In the genomic region with DNA sequence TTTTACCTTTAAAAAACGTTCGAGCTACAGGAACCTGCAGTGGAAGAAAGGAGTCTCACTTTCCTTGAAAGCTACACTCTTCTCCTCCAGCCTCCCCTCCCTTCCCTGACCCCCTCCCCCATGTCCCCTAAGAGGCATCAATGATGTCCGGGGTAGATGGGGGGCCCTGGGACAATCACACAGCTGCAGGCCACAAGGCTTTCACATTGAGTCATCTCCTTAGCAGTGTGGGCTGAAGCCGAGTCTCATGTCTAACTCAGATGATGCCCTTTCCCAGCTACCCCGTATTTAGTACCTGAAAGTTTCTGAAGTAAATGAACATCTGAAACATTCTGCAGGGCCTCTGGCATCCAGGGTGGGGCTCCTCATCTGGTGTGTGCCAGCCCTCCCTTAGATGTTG, we compare ENCODE assay signal across 10 cellular contexts. TPM values are rescaled to one million over a fixed set of nuclear protein-coding genes. Genes with fewer than 3 reads are reported as not detected.
DNase-seq lines count a peak whose midpoint lies in the region; ATAC-seq and TF ChIP-seq lines count a peak whose summit lies in the region.
"Had no signal": no experiment of that assay in that cellular context is flagged by ENCODE, and none has a peak within 500 bp of the region (broad histone marks: within the 10 kb centered on the region; RNA-seq: fewer than 3 reads in every experiment).

No MANE protein-coding gene starts in this region.

- no peaks in the 10 kb centered on the region for H3K9me3 Mint-ChIP-seq in stimulated activated naive B cell treated with anti-CD40 and anti-IgM and Interleukin-4, amounts not matched to agents 10 μg/mL and 1 μg/mL and 100 μg/mL, for 72 hours
- H3K9me3 Mint-ChIP-seq in activated T-helper 2 cell treated with anti-CD3 and anti-CD28 coated beads, Interferon-gamma antibody, Interleukin-2, Interleukin-4, amounts not matched to agents 10 μg/mL and 5 μg/mL and 100 μg/mL, durations not matched to agents 14 hours and 24 hours and 36 hours = no peaks in the 10 kb centered on the region
- H3K9me3 Mint-ChIP-seq: neural crest cell had no signal

- no peaks in the 10 kb centered on the region for H3K27me3 ChIP-seq in WERI-Rb-1 (ENCODE audit: insufficient read depth, low read depth, severe bottlenecking)

- H3K4me3 Mint-ChIP-seq in stimulated activated naive B cell treated with anti-CD40 and anti-IgM and Interleukin-4, amounts not matched to agents 10 μg/mL and 1 μg/mL and 100 μg/mL, for 72 hours = no peak overlapping the region
- H3K4me3 Mint-ChIP-seq in activated T-helper 2 cell treated with anti-CD3 and anti-CD28 coated beads, Interferon-gamma antibody, Interleukin-2, Interleukin-4, amounts not matched to agents 10 μg/mL and 5 μg/mL and 100 μg/mL, durations not matched to agents 14 hours and 24 hours and 36 hours (ENCODE audit: low read depth) = no peak overlapping the region
- H3K4me3 Mint-ChIP-seq: neural crest cell had no signal

- no peaks in the 10 kb centered on the region for H3K36me3 Mint-ChIP-seq in stimulated activated naive B cell treated with anti-CD40 and anti-IgM and Interleukin-4, amounts not matched to agents 10 μg/mL and 1 μg/mL and 100 μg/mL, for 72 hours
- no peaks in the 10 kb centered on the region for H3K36me3 Mint-ChIP-seq in activated T-helper 2 cell treated with anti-CD3 and anti-CD28 coated beads, Interferon-gamma antibody, Interleukin-2, Interleukin-4, amounts not matched to agents 10 μg/mL and 5 μg/mL and 100 μg/mL, durations not matched to agents 14 hours and 24 hours and 36 hours (ENCODE audit: low read depth)

- H3K27ac ChIP-seq in WERI-Rb-1 = no peak overlapping the region

- peaks cover 0 to 17% of the 10 kb centered on the region in 2 donors for H3K27me3 Mint-ChIP-seq in stimulated activated naive B cell treated with anti-CD40 and anti-IgM and Interleukin-4, amounts not matched to agents 10 μg/mL and 1 μg/mL and 100 μg/mL, for 72 hours
- H3K27me3 Mint-ChIP-seq in activated T-helper 2 cell treated with anti-CD3 and anti-CD28 coated beads, Interferon-gamma antibody, Interleukin-2, Interleukin-4, amounts not matched to agents 10 μg/mL and 5 μg/mL and 100 μg/mL, durations not matched to agents 14 hours and 24 hours and 36 hours (ENCODE audit: low read depth) = peaks cover 50% of the 10 kb centered on the region

- H3K4me1 Mint-ChIP-seq in stimulated activated naive B cell treated with anti-CD40 and anti-IgM and Interleukin-4, amounts not matched to agents 10 μg/mL and 1 μg/mL and 100 μg/mL, for 72 hours = peaks cover 27 to 29% of the 10 kb centered on the region in 2 donors
- H3K4me1 Mint-ChIP-seq in activated T-helper 2 cell treated with anti-CD3 and anti-CD28 coated beads, Interferon-gamma antibody, Interleukin-2, Interleukin-4, amounts not matched to agents 10 μg/mL and 5 μg/mL and 100 μg/mL, durations not matched to agents 14 hours and 24 hours and 36 hours (ENCODE audit: low read depth) = peaks cover 24% of the 10 kb centered on the region

- no peak for TF ChIP-seq CTCF in WERI-Rb-1 (IDR thresholded peaks at IDR 0.05; ENCODE audit: low read depth, low read length)

- no peak overlapping the region for H3K4me3 ChIP-seq in WERI-Rb-1 (ENCODE audit: low read depth, low read length)

- peak; percentile 88 for ATAC-seq in HG02642 (IDR thresholded peaks at IDR 0.05; ENCODE audit: poor library complexity, unreplicated experiment)
- peak; percentile 88 to 91 for ATAC-seq in stimulated activated naive B cell treated with anti-CD40 and anti-IgM and Interleukin-4, amounts not matched to agents 10 μg/mL and 1 μg/mL and 100 μg/mL, for 72 hours (replicated peaks)

- no peaks in the 10 kb centered on the region for H3K9me3 ChIP-seq in WERI-Rb-1 (ENCODE audit: severe bottlenecking)

- peaks cover 10% of the 10 kb centered on the region for H3K36me3 ChIP-seq in WERI-Rb-1

- no peak overlapping the region for H3K27ac Mint-ChIP-seq in stimulated activated naive B cell treated with anti-CD40 and anti-IgM and Interleukin-4, amounts not matched to agents 10 μg/mL and 1 μg/mL and 100 μg/mL, for 72 hours
- H3K27ac Mint-ChIP-seq in activated T-helper 2 cell treated with anti-CD3 and anti-CD28 coated beads, Interferon-gamma antibody, Interleukin-2, Interleukin-4, amounts not matched to agents 10 μg/mL and 5 μg/mL and 100 μg/mL, durations not matched to agents 14 hours and 24 hours and 36 hours = no peak overlapping the region

- intact Hi-C loops in activated T-helper 2 cell treated with anti-CD3 and anti-CD28 coated beads, Interferon-gamma antibody, Interleukin-2, Interleukin-4, amounts not matched to agents 10 μg/mL and 5 μg/mL and 100 μg/mL, durations not matched to agents 14 hours and 24 hours and 36 hours (cut with micrococcal nuclease) = loop anchor here (1.0 to 10.0 kb wide), 2 partner anchors 23 to 242 kb away; a partner anchor contains a TSS

- DNase-seq in activated T-cell treated with anti-CD3 and anti-CD28 coated beads for 24 hours (ENCODE audit: low read depth) (peak; percentile 35), activated T-cell treated with anti-CD3 and anti-CD28 coated beads for 4 hours (no peak), RPMI8226 (peak; percentile 62), HuH-7.5 (ENCODE audit: low spot score) (no peak), WERI-Rb-1 (no peak)
- peak; percentile 71 for DNase-seq in stimulated activated naive B cell treated with anti-CD40 and anti-IgM and Interleukin-4, amounts not matched to agents 10 μg/mL and 1 μg/mL and 100 μg/mL, for 72 hours
- DNase-seq in activated T-helper 2 cell treated with anti-CD3 and anti-CD28 coated beads, Interferon-gamma antibody, Interleukin-2, Interleukin-4, amounts not matched to agents 10 μg/mL and 5 μg/mL and 100 μg/mL, durations not matched to agents 14 hours and 24 hours and 36 hours (ENCODE audit: low spot score) = no peak

RNA-seq across cellular contexts. Expression of a gene that starts 6.3 kb away (rescaled TPM):
- not detected in 2 replicates for total RNA-seq in activated T-helper 2 cell treated with anti-CD3 and anti-CD28 coated beads, Interferon-gamma antibody, Interleukin-2, Interleukin-4, amounts not matched to agents 10 μg/mL and 5 μg/mL and 100 μg/mL, durations not matched to agents 14 hours and 24 hours and 36 hours
- total RNA-seq: dermis microvascular lymphatic vessel endothelial cell, neural crest cell had no signal

RNA-seq across cellular contexts. Expression of a gene that starts 28.2 kb away (rescaled TPM):
- total RNA-seq in activated T-helper 2 cell treated with anti-CD3 and anti-CD28 coated beads, Interferon-gamma antibody, Interleukin-2, Interleukin-4, amounts not matched to agents 10 μg/mL and 5 μg/mL and 100 μg/mL, durations not matched to agents 14 hours and 24 hours and 36 hours = not detected in 2 replicates
- total RNA-seq: dermis microvascular lymphatic vessel endothelial cell had no signal

Comparison
In these comparisons a context has a peak if more than half of its experiments do, and no peak if none do; other contexts are left out.
1. DNase-seq: peak in activated T-cell treated with anti-CD3 and anti-CD28 coated beads for 24 hours (single experiment), RPMI8226 (single experiment) and stimulated activated naive B cell treated with anti-CD40 and anti-IgM and Interleukin-4, amounts not matched to agents 10 μg/mL and 1 μg/mL and 100 μg/mL, for 72 hours (single experiment); none in activated T-cell treated with anti-CD3 and anti-CD28 coated beads for 4 hours (single experiment), activated T-helper 2 cell treated with anti-CD3 and anti-CD28 coated beads, Interferon-gamma antibody, Interleukin-2, Interleukin-4, amounts not matched to agents 10 μg/mL and 5 μg/mL and 100 μg/mL, durations not matched to agents 14 hours and 24 hours and 36 hours (single experiment), HuH-7.5 (single experiment) and WERI-Rb-1 (single experiment).